1 cellular context compared by ENCODE assay signal in the genomic region with DNA sequence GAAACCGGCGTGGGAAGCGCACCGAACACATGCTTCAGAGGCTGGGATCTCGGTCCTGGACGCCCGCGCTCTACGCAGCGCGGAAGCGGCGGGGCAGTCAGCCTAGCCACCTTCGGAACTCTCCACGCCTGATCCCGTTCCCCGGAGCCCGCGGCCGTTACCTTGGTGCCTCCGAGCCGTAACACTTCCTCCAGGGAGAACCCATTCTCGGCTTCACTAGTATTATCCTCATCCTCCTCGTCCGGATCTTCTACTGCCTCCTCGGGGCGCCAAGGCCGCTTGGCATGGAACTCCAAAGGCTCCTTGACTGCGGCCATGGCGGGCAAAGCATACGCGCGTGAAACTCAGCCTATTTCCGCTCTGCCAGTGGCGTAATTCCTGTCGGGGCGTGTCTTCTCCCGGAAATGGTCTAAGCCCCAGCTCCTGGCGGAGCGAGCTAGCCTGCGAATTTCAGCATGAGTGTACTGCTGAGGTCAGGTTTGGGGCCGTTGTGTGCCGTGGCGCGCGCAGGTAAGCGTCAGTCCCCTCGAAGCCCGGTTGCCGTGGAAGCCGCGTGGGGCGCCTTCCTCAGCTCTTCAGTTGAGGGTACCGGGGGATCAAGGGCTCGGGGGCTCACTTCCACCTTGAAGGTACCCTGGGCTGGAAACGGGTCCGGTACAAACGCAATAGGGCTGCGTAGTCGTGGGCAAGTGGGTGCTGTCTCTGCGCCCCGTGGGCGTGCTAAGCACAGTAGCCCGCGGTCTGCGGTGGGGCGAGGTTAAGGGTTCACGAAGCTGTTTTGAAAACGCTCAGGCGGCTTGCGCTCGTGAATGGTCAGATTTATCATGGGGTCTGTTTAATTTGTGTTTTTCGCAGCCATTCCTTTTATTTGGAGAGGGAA.
TF ChIP-seq lines count a peak whose summit lies in the region.

A gene with protein sequence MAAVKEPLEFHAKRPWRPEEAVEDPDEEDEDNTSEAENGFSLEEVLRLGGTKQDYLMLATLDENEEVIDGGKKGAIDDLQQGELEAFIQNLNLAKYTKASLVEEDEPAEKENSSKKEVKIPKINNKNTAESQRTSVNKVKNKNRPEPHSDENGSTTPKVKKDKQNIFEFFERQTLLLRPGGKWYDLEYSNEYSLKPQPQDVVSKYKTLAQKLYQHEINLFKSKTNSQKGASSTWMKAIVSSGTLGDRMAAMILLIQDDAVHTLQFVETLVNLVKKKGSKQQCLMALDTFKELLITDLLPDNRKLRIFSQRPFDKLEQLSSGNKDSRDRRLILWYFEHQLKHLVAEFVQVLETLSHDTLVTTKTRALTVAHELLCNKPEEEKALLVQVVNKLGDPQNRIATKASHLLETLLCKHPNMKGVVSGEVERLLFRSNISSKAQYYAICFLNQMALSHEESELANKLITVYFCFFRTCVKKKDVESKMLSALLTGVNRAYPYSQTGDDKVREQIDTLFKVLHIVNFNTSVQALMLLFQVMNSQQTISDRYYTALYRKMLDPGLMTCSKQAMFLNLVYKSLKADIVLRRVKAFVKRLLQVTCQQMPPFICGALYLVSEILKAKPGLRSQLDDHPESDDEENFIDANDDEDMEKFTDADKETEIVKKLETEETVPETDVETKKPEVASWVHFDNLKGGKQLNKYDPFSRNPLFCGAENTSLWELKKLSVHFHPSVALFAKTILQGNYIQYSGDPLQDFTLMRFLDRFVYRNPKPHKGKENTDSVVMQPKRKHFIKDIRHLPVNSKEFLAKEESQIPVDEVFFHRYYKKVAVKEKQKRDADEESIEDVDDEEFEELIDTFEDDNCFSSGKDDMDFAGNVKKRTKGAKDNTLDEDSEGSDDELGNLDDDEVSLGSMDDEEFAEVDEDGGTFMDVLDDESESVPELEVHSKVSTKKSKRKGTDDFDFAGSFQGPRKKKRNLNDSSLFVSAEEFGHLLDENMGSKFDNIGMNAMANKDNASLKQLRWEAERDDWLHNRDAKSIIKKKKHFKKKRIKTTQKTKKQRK (minus strand): TSS at position 346 of the 880 bp plus-strand sequence. CDS start 29 bp downstream, at position 317.
A gene with protein sequence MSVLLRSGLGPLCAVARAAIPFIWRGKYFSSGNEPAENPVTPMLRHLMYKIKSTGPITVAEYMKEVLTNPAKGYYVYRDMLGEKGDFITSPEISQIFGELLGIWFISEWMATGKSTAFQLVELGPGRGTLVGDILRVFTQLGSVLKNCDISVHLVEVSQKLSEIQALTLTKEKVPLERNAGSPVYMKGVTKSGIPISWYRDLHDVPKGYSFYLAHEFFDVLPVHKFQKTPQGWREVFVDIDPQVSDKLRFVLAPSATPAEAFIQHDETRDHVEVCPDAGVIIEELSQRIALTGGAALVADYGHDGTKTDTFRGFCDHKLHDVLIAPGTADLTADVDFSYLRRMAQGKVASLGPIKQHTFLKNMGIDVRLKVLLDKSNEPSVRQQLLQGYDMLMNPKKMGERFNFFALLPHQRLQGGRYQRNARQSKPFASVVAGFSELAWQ (plus strand): TSS at position 408 of the 880 bp plus-strand sequence. CDS start 48 bp downstream, at position 456.

TF ChIP-seq in HEK293, 187 proteins besides CTCF, POLR2A, EP300 and RAD21 (continued from another document):
- TF ChIP-seq, protein P1, sequence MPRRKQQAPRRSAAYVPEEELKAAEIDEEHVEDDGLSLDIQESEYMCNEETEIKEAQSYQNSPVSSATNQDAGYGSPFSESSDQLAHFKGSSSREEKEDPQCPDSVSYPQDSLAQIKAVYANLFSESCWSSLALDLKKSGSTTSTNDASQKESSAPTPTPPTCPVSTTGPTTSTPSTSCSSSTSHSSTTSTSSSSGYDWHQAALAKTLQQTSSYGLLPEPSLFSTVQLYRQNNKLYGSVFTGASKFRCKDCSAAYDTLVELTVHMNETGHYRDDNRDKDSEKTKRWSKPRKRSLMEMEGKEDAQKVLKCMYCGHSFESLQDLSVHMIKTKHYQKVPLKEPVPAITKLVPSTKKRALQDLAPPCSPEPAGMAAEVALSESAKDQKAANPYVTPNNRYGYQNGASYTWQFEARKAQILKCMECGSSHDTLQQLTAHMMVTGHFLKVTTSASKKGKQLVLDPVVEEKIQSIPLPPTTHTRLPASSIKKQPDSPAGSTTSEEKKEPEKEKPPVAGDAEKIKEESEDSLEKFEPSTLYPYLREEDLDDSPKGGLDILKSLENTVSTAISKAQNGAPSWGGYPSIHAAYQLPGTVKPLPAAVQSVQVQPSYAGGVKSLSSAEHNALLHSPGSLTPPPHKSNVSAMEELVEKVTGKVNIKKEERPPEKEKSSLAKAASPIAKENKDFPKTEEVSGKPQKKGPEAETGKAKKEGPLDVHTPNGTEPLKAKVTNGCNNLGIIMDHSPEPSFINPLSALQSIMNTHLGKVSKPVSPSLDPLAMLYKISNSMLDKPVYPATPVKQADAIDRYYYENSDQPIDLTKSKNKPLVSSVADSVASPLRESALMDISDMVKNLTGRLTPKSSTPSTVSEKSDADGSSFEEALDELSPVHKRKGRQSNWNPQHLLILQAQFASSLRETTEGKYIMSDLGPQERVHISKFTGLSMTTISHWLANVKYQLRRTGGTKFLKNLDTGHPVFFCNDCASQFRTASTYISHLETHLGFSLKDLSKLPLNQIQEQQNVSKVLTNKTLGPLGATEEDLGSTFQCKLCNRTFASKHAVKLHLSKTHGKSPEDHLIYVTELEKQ (tag by site-specific recombination; IDR thresholded peaks at IDR 0.05; ENCODE audit: borderline replicate concordance), result no peak
- TF ChIP-seq ZNF76 (tag by site-specific recombination; IDR thresholded peaks at IDR 0.05; ENCODE audit: borderline replicate concordance, low read depth) (0 out of 2 replicates have a peak, but pooled peaks have one; percentile 12), ZBTB20 (tag by site-specific recombination; IDR thresholded peaks at IDR 0.05) (peak; percentile 52; the same call in 1 of the 2 replicates), ZNF121 (tag by site-specific recombination; IDR thresholded peaks at IDR 0.05) (no peak), ZNF529 (tag by site-specific recombination; IDR thresholded peaks at IDR 0.05; ENCODE audit: insufficient replicate concordance) (no peak), SETDB1 (IDR thresholded peaks at IDR 0.05; ENCODE audit: insufficient read length, low read length) (no peak)
